Comparison of ENCODE assay signal across 21 cellular contexts in genomic region chr5:6485441-6485840, GRCh38. TPM values are rescaled to one million over a fixed set of nuclear protein-coding genes. Genes with fewer than 3 reads are reported as not detected.
DNase-seq lines count a peak whose midpoint lies in the region; ATAC-seq, FAIRE-seq and TF ChIP-seq lines count a peak whose summit lies in the region.
"Had no signal": no experiment of that assay in that cellular context is flagged by ENCODE, and none has a peak within 500 bp of the region (broad histone marks: within the 10 kb centered on the region; RNA-seq: fewer than 3 reads in every experiment).

No MANE protein-coding gene starts in this region.

- H3K9me3 Mint-ChIP-seq in activated naive CD4-positive, alpha-beta T cell treated with anti-CD3 and anti-CD28 coated beads, Interleukin-2, amount 10 ng/mL, durations not matched to agents 7 days and 5 days, result no peaks in the 10 kb centered on the region
- H3K9me3 Mint-ChIP-seq in IgD-negative memory B cell (no peaks in the 10 kb centered on the region), endothelial cell (ENCODE audit: unreplicated experiment) (no peaks in the 10 kb centered on the region)

- no peak for ATAC-seq in GM21723 (IDR thresholded peaks at IDR 0.05; ENCODE audit: unreplicated experiment)
- ATAC-seq: K562, Panc1 had no signal

- H3K4me1 ChIP-seq in kidney (ENCODE audit: control insufficient read depth in 1 of 2, insufficient read depth in 1 of 2, low read depth in 1 of 2, low read length in 2 of 2), result no peaks in the 10 kb centered on the region
- H3K4me1 ChIP-seq: SJCRH30 had no signal

- CTCF ChIA-PET in activated naive CD4-positive, alpha-beta T cell treated with anti-CD3 and anti-CD28 coated beads, Interleukin-2, amount 10 ng/mL, durations not matched to agents 7 days and 5 days (lab: Charles Lee), result interaction anchor here (0.7 kb wide), 1 partner anchor 244 kb away, joined by 3 read pairs; no protein-coding TSS in a partner anchor

- no peak overlapping the region for H3K27ac ChIP-seq in kidney (ENCODE audit: low read depth in 2 of 2, low read length in 2 of 2)
- H3K27ac ChIP-seq: SJCRH30 had no signal

- FAIRE-seq in kidney (lab: Jason Lieb, UNC), result no peak
- FAIRE-seq: A204.1, K562 had no signal

- H3K9ac ChIP-seq in kidney (ENCODE audit: low read length in 2 of 2), result no peak overlapping the region

- TF ChIP-seq CTCF in endothelial cell (IDR thresholded peaks at IDR 0.05; ENCODE audit: unreplicated experiment) (no peak), kidney (IDR thresholded peaks at IDR 0.05; ENCODE audit: borderline replicate concordance, extremely low read depth, insufficient read depth) (no peak)

- peaks cover 5% of the 10 kb centered on the region for H3K27me3 Mint-ChIP-seq in activated naive CD4-positive, alpha-beta T cell treated with anti-CD3 and anti-CD28 coated beads, Interleukin-2, amount 10 ng/mL, durations not matched to agents 7 days and 5 days
- H3K27me3 Mint-ChIP-seq in IgD-negative memory B cell, result peaks cover 5% of the 10 kb centered on the region
- H3K27me3 Mint-ChIP-seq in endothelial cell (ENCODE audit: unreplicated experiment), result peaks cover 11% of the 10 kb centered on the region

- no peaks in the 10 kb centered on the region for H3K9me3 ChIP-seq in kidney (ENCODE audit: control insufficient read depth in 1 of 2, low read length in 2 of 2)
- H3K9me3 ChIP-seq: SJCRH30 had no signal

- H3K36me3 ChIP-seq in kidney (ENCODE audit: control insufficient read depth in 1 of 2, insufficient read depth in 2 of 2, low read length in 2 of 2), result no peaks in the 10 kb centered on the region
- H3K36me3 ChIP-seq: SJCRH30 had no signal

- peak overlapping the region; percentile 74 for H3K27ac Mint-ChIP-seq in activated naive CD4-positive, alpha-beta T cell treated with anti-CD3 and anti-CD28 coated beads, Interleukin-2, amount 10 ng/mL, durations not matched to agents 7 days and 5 days
- H3K27ac Mint-ChIP-seq in IgD-negative memory B cell (peak overlapping the region; percentile 44 to 96 (median 94)), endothelial cell (ENCODE audit: unreplicated experiment) (peak overlapping the region; percentile 27)

- intact Hi-C loops in kidney (cut with DNase I), result no loop called here

- no peak for DNase-seq in activated naive CD4-positive, alpha-beta T cell treated with anti-CD3 and anti-CD28 coated beads, Interleukin-2, amount 10 ng/mL, durations not matched to agents 7 days and 5 days
- no peak for DNase-seq in activated naive CD4-positive, alpha-beta T cell (lab: John Stamatoyannopoulos, UW)
- no peak for DNase-seq in endothelial cell (ENCODE audit: low spot score)
- no peak for DNase-seq in DMS79 (lab: John Stamatoyannopoulos, UW)
- DNase-seq in kidney, result no peak
- no peak for DNase-seq in NCI-H2081 treated with DMSO at 0.1 percent for 48 hours (lab: John Stamatoyannopoulos, UW)
- DNase-seq: DMS 273 treated with DMSO at 0.1 percent for 48 hours, GF-D8, NCI-H1105 treated with DMSO at 0.1 percent for 48 hours, NCI-H1694 treated with DMSO at 0.1 percent for 48 hours, NCI-H2107, NCI-H2227 treated with DMSO at 0.1 percent for 48 hours, NCI-H510A treated with DMSO at 0.1 percent for 48 hours, NCI-H82, SJCRH30 had no signal

- no peak overlapping the region for H3K4me3 ChIP-seq in kidney (ENCODE audit: low read length in 2 of 2)
- H3K4me3 ChIP-seq: K562, SJCRH30 had no signal

- peaks cover 43% of the 10 kb centered on the region for H3K4me1 Mint-ChIP-seq in activated naive CD4-positive, alpha-beta T cell treated with anti-CD3 and anti-CD28 coated beads, Interleukin-2, amount 10 ng/mL, durations not matched to agents 7 days and 5 days
- H3K4me1 Mint-ChIP-seq in IgD-negative memory B cell (peaks cover 43 to 58% (median 52%) of the 10 kb centered on the region in 3 donors), endothelial cell (ENCODE audit: unreplicated experiment) (peaks cover 36% of the 10 kb centered on the region)

- H3K4me3 Mint-ChIP-seq in activated naive CD4-positive, alpha-beta T cell treated with anti-CD3 and anti-CD28 coated beads, Interleukin-2, amount 10 ng/mL, durations not matched to agents 7 days and 5 days, result no peak overlapping the region
- H3K4me3 Mint-ChIP-seq in IgD-negative memory B cell, result peak overlapping the region; percentile 7 to 90 (median 79)
- H3K4me3 Mint-ChIP-seq in endothelial cell (ENCODE audit: unreplicated experiment), result no peak overlapping the region

- no peaks in the 10 kb centered on the region for H3K36me3 Mint-ChIP-seq in activated naive CD4-positive, alpha-beta T cell treated with anti-CD3 and anti-CD28 coated beads, Interleukin-2, amount 10 ng/mL, durations not matched to agents 7 days and 5 days
- H3K36me3 Mint-ChIP-seq in IgD-negative memory B cell (peaks cover 2% of the 10 kb centered on the region), endothelial cell (ENCODE audit: low read depth, unreplicated experiment) (peaks cover 4% of the 10 kb centered on the region)

RNA-seq across cellular contexts. Expression of gene UBE2QL1, which starts 36.8 kb away (rescaled TPM):
- polyA plus RNA-seq in IgD-negative memory B cell (not detected), kidney (ENCODE audit: insufficient read depth, low read depth, low replicate concordance) (4.8 TPM)
- total RNA-seq in endothelial cell (ENCODE audit: unreplicated experiment) (0.85 TPM), kidney (0.31 TPM)
- total RNA-seq: K562 had no signal
- polyA plus RNA-seq: BJ, K562 had no signal

Comparison
In these comparisons a context has a peak if more than half of its experiments do, and no peak if none do; other contexts are left out.
1. H3K27ac Mint-ChIP-seq: peak in every context shown above with its lines; median percentile 94 in IgD-negative memory B cell; 74 in activated naive CD4-positive, alpha-beta T cell treated with anti-CD3 and anti-CD28 coated beads, Interleukin-2, amount 10 ng/mL, durations not matched to agents 7 days and 5 days; 27 in endothelial cell.
2. H3K4me3 Mint-ChIP-seq: peak in IgD-negative memory B cell (4 of 4); none in activated naive CD4-positive, alpha-beta T cell treated with anti-CD3 and anti-CD28 coated beads, Interleukin-2, amount 10 ng/mL, durations not matched to agents 7 days and 5 days (single experiment) and endothelial cell (single experiment).